ENCODE assay signal across 2 cellular contexts in genomic region chr21:44084496-44085241, GRCh38.
TF ChIP-seq lines count a peak whose summit lies in the region.

No MANE protein-coding gene starts in this region.

TF ChIP-seq in liver, 16 proteins besides CTCF, POLR2A, EP300 and RAD21:
- no peak for TF ChIP-seq YY1 (IDR thresholded peaks at IDR 0.05)
- no peak for TF ChIP-seq TAF1 (conservative IDR thresholded peaks at IDR 0.05)
- TF ChIP-seq SP1 (IDR thresholded peaks at IDR 0.05) = no peak
- no peak for TF ChIP-seq HNF4A (conservative IDR thresholded peaks at IDR 0.05)
- TF ChIP-seq RXRA (IDR thresholded peaks at IDR 0.05) = no peak
- TF ChIP-seq FOXA1 (IDR thresholded peaks at IDR 0.05) = no peak
- TF ChIP-seq FOXA2 (IDR thresholded peaks at IDR 0.05) = no peak
- TF ChIP-seq, protein P1, sequence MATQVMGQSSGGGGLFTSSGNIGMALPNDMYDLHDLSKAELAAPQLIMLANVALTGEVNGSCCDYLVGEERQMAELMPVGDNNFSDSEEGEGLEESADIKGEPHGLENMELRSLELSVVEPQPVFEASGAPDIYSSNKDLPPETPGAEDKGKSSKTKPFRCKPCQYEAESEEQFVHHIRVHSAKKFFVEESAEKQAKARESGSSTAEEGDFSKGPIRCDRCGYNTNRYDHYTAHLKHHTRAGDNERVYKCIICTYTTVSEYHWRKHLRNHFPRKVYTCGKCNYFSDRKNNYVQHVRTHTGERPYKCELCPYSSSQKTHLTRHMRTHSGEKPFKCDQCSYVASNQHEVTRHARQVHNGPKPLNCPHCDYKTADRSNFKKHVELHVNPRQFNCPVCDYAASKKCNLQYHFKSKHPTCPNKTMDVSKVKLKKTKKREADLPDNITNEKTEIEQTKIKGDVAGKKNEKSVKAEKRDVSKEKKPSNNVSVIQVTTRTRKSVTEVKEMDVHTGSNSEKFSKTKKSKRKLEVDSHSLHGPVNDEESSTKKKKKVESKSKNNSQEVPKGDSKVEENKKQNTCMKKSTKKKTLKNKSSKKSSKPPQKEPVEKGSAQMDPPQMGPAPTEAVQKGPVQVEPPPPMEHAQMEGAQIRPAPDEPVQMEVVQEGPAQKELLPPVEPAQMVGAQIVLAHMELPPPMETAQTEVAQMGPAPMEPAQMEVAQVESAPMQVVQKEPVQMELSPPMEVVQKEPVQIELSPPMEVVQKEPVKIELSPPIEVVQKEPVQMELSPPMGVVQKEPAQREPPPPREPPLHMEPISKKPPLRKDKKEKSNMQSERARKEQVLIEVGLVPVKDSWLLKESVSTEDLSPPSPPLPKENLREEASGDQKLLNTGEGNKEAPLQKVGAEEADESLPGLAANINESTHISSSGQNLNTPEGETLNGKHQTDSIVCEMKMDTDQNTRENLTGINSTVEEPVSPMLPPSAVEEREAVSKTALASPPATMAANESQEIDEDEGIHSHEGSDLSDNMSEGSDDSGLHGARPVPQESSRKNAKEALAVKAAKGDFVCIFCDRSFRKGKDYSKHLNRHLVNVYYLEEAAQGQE (IDR thresholded peaks at IDR 0.05) = no peak
- TF ChIP-seq EGR1 (IDR thresholded peaks at IDR 0.05; ENCODE audit: low read depth in 2 of 2) = no peak
- TF ChIP-seq ATF3 (IDR thresholded peaks at IDR 0.05) = no peak
- TF ChIP-seq ZBTB33 (IDR thresholded peaks at IDR 0.05) = no peak
- TF ChIP-seq, protein P2, sequence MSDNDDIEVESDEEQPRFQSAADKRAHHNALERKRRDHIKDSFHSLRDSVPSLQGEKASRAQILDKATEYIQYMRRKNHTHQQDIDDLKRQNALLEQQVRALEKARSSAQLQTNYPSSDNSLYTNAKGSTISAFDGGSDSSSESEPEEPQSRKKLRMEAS (IDR thresholded peaks at IDR 0.05) = no peak
- no peak for TF ChIP-seq JUND (IDR thresholded peaks at IDR 0.05)
- TF ChIP-seq HNF4G (IDR thresholded peaks at IDR 0.05) = no peak
- TF ChIP-seq GABPA (IDR thresholded peaks at IDR 0.05 in 1 of 2, conservative IDR thresholded peaks at IDR 0.05 in 1 of 2) = no peak
- TF ChIP-seq NR2F2 (IDR thresholded peaks at IDR 0.05) = no peak

TF ChIP-seq in HepG2, 621 proteins besides CTCF, POLR2A, EP300 and RAD21:
- TF ChIP-seq HNF4G (IDR thresholded peaks at IDR 0.05; ENCODE audit: borderline replicate concordance, low read depth, low read length) (no peak), HNF4G (CRISPR knock-in tag; IDR thresholded peaks at IDR 0.05; ENCODE audit: borderline replicate concordance, low read depth) (no peak), GABPB1 (CRISPR knock-in tag; IDR thresholded peaks at IDR 0.05) (no peak), SETDB1 (CRISPR knock-in tag; IDR thresholded peaks at IDR 0.05; ENCODE audit: borderline replicate concordance) (no peak), NFYC (CRISPR knock-in tag; IDR thresholded peaks at IDR 0.05) (no peak), STAG1 (CRISPR knock-in tag; IDR thresholded peaks at IDR 0.05) (no peak), ZNF891 (CRISPR knock-in tag; IDR thresholded peaks at IDR 0.05) (no peak), RBM22 (optimal IDR thresholded peaks at IDR 0.05; ENCODE audit: low read length) (no peak), ZNF816 (CRISPR knock-in tag; IDR thresholded peaks at IDR 0.05; ENCODE audit: borderline replicate concordance) (no peak), SMAD9 (CRISPR knock-in tag; IDR thresholded peaks at IDR 0.05) (no peak), UBTF (CRISPR knock-in tag; IDR thresholded peaks at IDR 0.05) (no peak), FOXM1 (CRISPR knock-in tag; IDR thresholded peaks at IDR 0.05) (no peak)
- TF ChIP-seq, protein P3, sequence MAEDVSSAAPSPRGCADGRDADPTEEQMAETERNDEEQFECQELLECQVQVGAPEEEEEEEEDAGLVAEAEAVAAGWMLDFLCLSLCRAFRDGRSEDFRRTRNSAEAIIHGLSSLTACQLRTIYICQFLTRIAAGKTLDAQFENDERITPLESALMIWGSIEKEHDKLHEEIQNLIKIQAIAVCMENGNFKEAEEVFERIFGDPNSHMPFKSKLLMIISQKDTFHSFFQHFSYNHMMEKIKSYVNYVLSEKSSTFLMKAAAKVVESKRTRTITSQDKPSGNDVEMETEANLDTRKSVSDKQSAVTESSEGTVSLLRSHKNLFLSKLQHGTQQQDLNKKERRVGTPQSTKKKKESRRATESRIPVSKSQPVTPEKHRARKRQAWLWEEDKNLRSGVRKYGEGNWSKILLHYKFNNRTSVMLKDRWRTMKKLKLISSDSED (CRISPR knock-in tag; IDR thresholded peaks at IDR 0.05) = no peak
